12 cellular contexts compared by ENCODE assay signal in the genomic region with DNA sequence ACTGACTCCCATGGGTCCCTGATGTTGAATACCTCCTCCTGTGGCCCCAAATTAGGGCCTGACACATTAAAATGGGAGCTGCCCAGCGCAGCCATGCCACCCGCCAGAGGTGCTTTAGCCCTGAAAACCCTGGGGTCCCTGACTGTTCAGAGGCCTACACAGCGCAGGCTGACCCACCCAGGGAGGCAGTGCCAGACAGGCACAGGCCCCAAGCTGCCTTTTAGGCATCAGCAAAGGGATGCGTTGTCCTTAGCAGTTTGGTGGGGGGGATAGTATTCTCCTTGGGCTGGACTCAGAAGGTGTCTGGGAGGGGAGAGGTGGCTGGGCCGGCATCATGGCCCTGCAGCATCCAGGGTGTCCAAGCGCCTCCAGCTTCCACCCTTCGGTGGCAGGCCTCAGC. TPM values are rescaled to one million over a fixed set of nuclear protein-coding genes. Genes with fewer than 3 reads are reported as not detected.
DNase-seq lines count a peak whose midpoint lies in the region; ATAC-seq, FAIRE-seq and TF ChIP-seq lines count a peak whose summit lies in the region.
"Had no signal": no experiment of that assay in that cellular context is flagged by ENCODE, and none has a peak within 500 bp of the region (broad histone marks: within the 10 kb centered on the region; RNA-seq: fewer than 3 reads in every experiment).

No MANE protein-coding gene starts in this region.

- H2BK5ac ChIP-seq in mesenchymal stem cell (ENCODE audit: low read depth, low read length, poor library complexity, severe bottlenecking) = no peak overlapping the region

- H3K9me3 Mint-ChIP-seq in activated T-cell treated with anti-CD3 and anti-CD28 coated beads, Interleukin-2, amount 50 U/mL, for 4 hours = no peaks in the 10 kb centered on the region
- no peaks in the 10 kb centered on the region for H3K9me3 Mint-ChIP-seq in astrocyte (ENCODE audit: unreplicated experiment)

- H3K4me3 ChIP-seq in astrocyte (ENCODE audit: insufficient read depth, low read depth, low read length) = no peak overlapping the region
- H3K4me3 ChIP-seq in mesenchymal stem cell (ENCODE audit: insufficient read depth in 1 of 2, low read depth in 1 of 2, low read length in 2 of 2) = no peak overlapping the region
- H3K4me3 ChIP-seq in transverse colon = peak overlapping the region in 3 of 4 donors; percentile 55 to 79 (median 63)

- TF ChIP-seq POLR2A in transverse colon (IDR thresholded peaks at IDR 0.05) = peak; percentile 15

- TF ChIP-seq CTCF in astrocyte (IDR thresholded peaks at IDR 0.05; ENCODE audit: insufficient read depth, low read depth, low read length) = no peak
- no peak for TF ChIP-seq CTCF in transverse colon (IDR thresholded peaks at IDR 0.05)

- H2BK15ac ChIP-seq in mesenchymal stem cell (ENCODE audit: low read depth, poor library complexity, severe bottlenecking) = no peak overlapping the region

- H3K36me3 Mint-ChIP-seq in activated T-cell treated with anti-CD3 and anti-CD28 coated beads, Interleukin-2, amount 50 U/mL, for 4 hours (ENCODE audit: insufficient read depth) = peaks cover 8% of the 10 kb centered on the region
- H3K36me3 Mint-ChIP-seq in astrocyte (ENCODE audit: low read depth, unreplicated experiment) = peaks cover 6% of the 10 kb centered on the region

- no peak overlapping the region for H3K23ac ChIP-seq in mesenchymal stem cell (ENCODE audit: low read length in 2 of 2)

- intact Hi-C loops in transverse colon (cut with DNase I; ENCODE audit: low total_unique reads) = no loop called here

- H3K4me1 ChIP-seq in astrocyte (ENCODE audit: insufficient read depth, low read length) (peaks cover 19% of the 10 kb centered on the region), mesenchymal stem cell (ENCODE audit: control insufficient read depth, insufficient read depth, low read depth, low read length) (peaks cover 31% of the 10 kb centered on the region), transverse colon (peaks cover 9 to 47% (median 33%) of the 10 kb centered on the region in 4 donors)

- no peak overlapping the region for H3K18ac ChIP-seq in mesenchymal stem cell (ENCODE audit: low read depth in 1 of 2, low read length in 2 of 2)

- TF ChIP-seq EP300 in transverse colon (IDR thresholded peaks at IDR 0.05; ENCODE audit: low read depth) = no peak

- DNase-seq in activated T-cell treated with anti-CD3 and anti-CD28 coated beads, Interleukin-2, amount 50 U/mL, for 4 hours = no peak
- no peak for DNase-seq in activated T-cell treated with anti-CD3 and anti-CD28 coated beads for 4 hours
- DNase-seq in astrocyte (ENCODE audit: low read depth) = no peak
- no peak for DNase-seq in mesenchymal stem cell
- DNase-seq in transverse colon = no peak
- DNase-seq in NCI-H1930 (lab: John Stamatoyannopoulos, UW) = no peak
- DNase-seq: activated gamma-delta T cell treated with Interleukin-2 at 50 U/mL for 16 hours; effector CD8-positive, alpha-beta T cell; NCI-H748 treated with DMSO at 0.1 percent for 48 hours; stimulated activated CD4-positive, alpha-beta T cell treated with anti-CD3 and anti-CD28 coated beads, Interleukin-1b, Interleukin-23, amount 100 ng/mL, for 48 hours had no signal

- no peak overlapping the region for H3K14ac ChIP-seq in mesenchymal stem cell (ENCODE audit: low read length in 2 of 2)

- no peak overlapping the region for H2AK5ac ChIP-seq in mesenchymal stem cell (ENCODE audit: low read length, severe bottlenecking)

- 95% methylated on average over 7 of the region's 7 CpGs for WGBS in mesenchymal stem cell
- WGBS in transverse colon (ENCODE audit: low coverage in 1 of 2), 2 donors = 55% methylated on average over 7 of the region's 7 CpGs; no CpG with 5 or more reads in 1 of the 2 donors

- H3K4ac ChIP-seq in mesenchymal stem cell (ENCODE audit: low read depth in 1 of 2, low read length in 2 of 2) = no peak overlapping the region

- no peak overlapping the region for H2AFZ ChIP-seq in astrocyte (ENCODE audit: low read depth, low read length)
- no peak overlapping the region for H2AFZ ChIP-seq in mesenchymal stem cell (ENCODE audit: low read depth, low read length)

- H3K27me3 Mint-ChIP-seq in activated T-cell treated with anti-CD3 and anti-CD28 coated beads, Interleukin-2, amount 50 U/mL, for 4 hours (ENCODE audit: low read depth) = no peaks in the 10 kb centered on the region
- H3K27me3 Mint-ChIP-seq in astrocyte (ENCODE audit: low read depth, unreplicated experiment) = no peaks in the 10 kb centered on the region

- peaks cover 5% of the 10 kb centered on the region for H3K79me1 ChIP-seq in mesenchymal stem cell (replicated peaks; ENCODE audit: low read length, poor library complexity, severe bottlenecking)

- no peak overlapping the region for H4K91ac ChIP-seq in mesenchymal stem cell (ENCODE audit: low read length)

- H4K8ac ChIP-seq in mesenchymal stem cell (ENCODE audit: low read length) = no peak overlapping the region

- no peaks in the 10 kb centered on the region for H3K9me3 ChIP-seq in astrocyte (ENCODE audit: insufficient read depth, low read depth, low read length)
- no peaks in the 10 kb centered on the region for H3K9me3 ChIP-seq in mesenchymal stem cell (ENCODE audit: control insufficient read depth, low read length)
- H3K9me3 ChIP-seq in transverse colon = no peaks in the 10 kb centered on the region

- no peak overlapping the region for H3K27ac ChIP-seq in astrocyte (ENCODE audit: low read depth, low read length)
- no peak overlapping the region for H3K27ac ChIP-seq in mesenchymal stem cell (ENCODE audit: low read length, poor library complexity, severe bottlenecking)
- peak overlapping the region; percentile 89 to 92 (median 91) for H3K27ac ChIP-seq in transverse colon

- no peak for ATAC-seq in activated T-cell treated with anti-CD3 and anti-CD28 coated beads, Interleukin-2, amount 50 U/mL, for 4 hours
- ATAC-seq in HG02981 (IDR thresholded peaks at IDR 0.05; ENCODE audit: unreplicated experiment) = no peak
- ATAC-seq in esophagus mucosa = no peak

- H3K9ac ChIP-seq in astrocyte (ENCODE audit: low read length) (no peak overlapping the region), mesenchymal stem cell (ENCODE audit: low read length) (no peak overlapping the region)

- H2BK120ac ChIP-seq in mesenchymal stem cell (ENCODE audit: low read depth, low read length) = no peak overlapping the region

- peaks cover 18% of the 10 kb centered on the region for H4K20me1 ChIP-seq in astrocyte (ENCODE audit: insufficient read depth, low read length)

- H3K4me3 Mint-ChIP-seq in activated T-cell treated with anti-CD3 and anti-CD28 coated beads, Interleukin-2, amount 50 U/mL, for 4 hours = peak overlapping the region; percentile 5
- H3K4me3 Mint-ChIP-seq in astrocyte (ENCODE audit: unreplicated experiment) = peak overlapping the region; percentile 57

- peaks cover 3% of the 10 kb centered on the region for H3K79me2 ChIP-seq in astrocyte (ENCODE audit: insufficient read depth, low read length)

- H3K27me3 ChIP-seq in astrocyte (ENCODE audit: insufficient read depth, low read length) (no peaks in the 10 kb centered on the region), mesenchymal stem cell (ENCODE audit: control insufficient read depth in 1 of 2, insufficient read depth in 1 of 2, low read length in 2 of 2) (no peaks in the 10 kb centered on the region), transverse colon (no peaks in the 10 kb centered on the region)

- H3K36me3 ChIP-seq in astrocyte (ENCODE audit: insufficient read depth, low read length) (no peaks in the 10 kb centered on the region), mesenchymal stem cell (ENCODE audit: control insufficient read depth in 1 of 2, insufficient read depth in 2 of 2, low read depth in 1 of 2, low read length in 2 of 2) (peaks cover 27 to 33% of the 10 kb centered on the region in 2 experiments), transverse colon (no peaks in the 10 kb centered on the region)

- no peak overlapping the region for H3K27ac Mint-ChIP-seq in astrocyte (ENCODE audit: unreplicated experiment)

- H3K4me1 Mint-ChIP-seq in activated T-cell treated with anti-CD3 and anti-CD28 coated beads, Interleukin-2, amount 50 U/mL, for 4 hours (ENCODE audit: low read depth) = peaks cover 10% of the 10 kb centered on the region
- H3K4me1 Mint-ChIP-seq in astrocyte (ENCODE audit: low read depth, unreplicated experiment) = peaks cover 16% of the 10 kb centered on the region

- in situ Hi-C loops in transverse colon (cut with MboI; ENCODE audit: low pct_ligation_motif_present in 1 of 4, low pct_unique_long_range_greater_than_20kb in 1 of 4, low sequenced_read_pairs in 3 of 4) = loop anchor here in 1 of 4 donors (25.0 kb wide), 1 partner anchor 109 kb away; a partner anchor contains a TSS

- FAIRE-seq in astrocyte (lab: Jason Lieb, UNC) = no peak

- H3K4me2 ChIP-seq in astrocyte (ENCODE audit: low read length) (no peak overlapping the region), mesenchymal stem cell (ENCODE audit: low read length, poor library complexity, severe bottlenecking) (peak overlapping the region; percentile 85)

- H2BK12ac ChIP-seq in mesenchymal stem cell (ENCODE audit: low read length in 2 of 2) = no peak overlapping the region

RNA-seq across cellular contexts. Expression of a gene that starts 1.4 kb away (rescaled TPM):
- total RNA-seq in activated T-cell treated with anti-CD3 and anti-CD28 coated beads, Interleukin-2, amount 50 U/mL, for 4 hours = 1 to 10 TPM; 5.7 to 6.7 (median 6.1) TPM
- total RNA-seq in astrocyte (6.8 and 7.0 TPM in 2 replicates), transverse colon (100 to 1,000 TPM; 220 to 411 (median 308) TPM), esophagus mucosa (112 TPM)
- 1.5 TPM for polyA plus RNA-seq in mesenchymal stem cell (2013, experiment 1 of 2)
- polyA plus RNA-seq in mesenchymal stem cell (2013, experiment 2 of 2) = 1.4 TPM

RNA-seq across cellular contexts. Expression of a gene that starts 38.3 kb away (rescaled TPM):
- 100 to 1,000 TPM; 100 to 108 (median 103) TPM for total RNA-seq in activated T-cell treated with anti-CD3 and anti-CD28 coated beads, Interleukin-2, amount 50 U/mL, for 4 hours
- 55.0 and 56.1 TPM in 2 replicates for total RNA-seq in astrocyte
- 35.8 TPM for polyA plus RNA-seq in mesenchymal stem cell (2013, experiment 1 of 2)
- 33.7 TPM for polyA plus RNA-seq in mesenchymal stem cell (2013, experiment 2 of 2)
- 10 to 100 TPM; 41.8 to 65.1 (median 51.0) TPM for total RNA-seq in transverse colon
- total RNA-seq in esophagus mucosa = 38.5 TPM

RNA-seq across cellular contexts. Expression of a gene that starts 40.4 kb away (rescaled TPM):
- 10 to 100 TPM; 21.3 to 24.6 (median 22.1) TPM for total RNA-seq in activated T-cell treated with anti-CD3 and anti-CD28 coated beads, Interleukin-2, amount 50 U/mL, for 4 hours
- 30.7 and 31.2 TPM in 2 replicates for total RNA-seq in astrocyte
- polyA plus RNA-seq in mesenchymal stem cell (2013, experiment 1 of 2) = 21.9 TPM
- 20.9 TPM for polyA plus RNA-seq in mesenchymal stem cell (2013, experiment 2 of 2)
- 10 to 100 TPM; 20.5 to 29.5 (median 25.3) TPM for total RNA-seq in transverse colon
- 27.2 TPM for total RNA-seq in esophagus mucosa

RNA-seq across cellular contexts. Expression of a gene that starts 56.9 kb away (rescaled TPM):
- 10 to 100 TPM; 63.3 to 68.5 (median 64.1) TPM for total RNA-seq in activated T-cell treated with anti-CD3 and anti-CD28 coated beads, Interleukin-2, amount 50 U/mL, for 4 hours
- total RNA-seq in astrocyte (81.9 and 83.3 TPM in 2 replicates), transverse colon (100 to 1,000 TPM in 2 of 4 donors, 10 to 100 TPM in 2; 73.9 to 258 (median 90.6) TPM), esophagus mucosa (36.1 TPM)
- polyA plus RNA-seq in mesenchymal stem cell (2013, experiment 1 of 2) = 67.5 TPM
- polyA plus RNA-seq in mesenchymal stem cell (2013, experiment 2 of 2) = 66.9 TPM

Comparison
In these comparisons a context has a peak if more than half of its experiments do, and no peak if none do; other contexts are left out.
1. H3K27ac ChIP-seq: peak in transverse colon (4 of 4); none in astrocyte (single experiment) and mesenchymal stem cell (single experiment).
2. H3K4me3 ChIP-seq: peak in transverse colon (3 of 4); none in astrocyte (single experiment) and mesenchymal stem cell (0 of 2).
3. RNA of a gene that starts 1.4 kb away (total RNA-seq): 220 to 411 TPM in transverse colon and 112 TPM in esophagus mucosa (single experiment); 6.8 to 7.0 TPM in astrocyte and 5.7 to 6.7 TPM in activated T-cell treated with anti-CD3 and anti-CD28 coated beads, Interleukin-2, amount 50 U/mL, for 4 hours; every median in the first group is over 10 times any median in the second.